ENCODE assay signal across 8 cellular contexts in genomic region chr6:87154641-87155271, GRCh38. TPM values are rescaled to one million over a fixed set of nuclear protein-coding genes. Genes with fewer than 3 reads are reported as not detected.
DNase-seq lines count a peak whose midpoint lies in the region; ATAC-seq and TF ChIP-seq lines count a peak whose summit lies in the region.

No MANE protein-coding gene starts in this region.

- H3K36me3 Mint-ChIP-seq in activated naive CD8-positive, alpha-beta T cell treated with anti-CD3 and anti-CD28 coated beads, Interleukin-2, amount 50 U/mL, for 24 hours (ENCODE audit: low read depth): peaks cover 18% of the 10 kb centered on the region

- ATAC-seq in GM21528 (IDR thresholded peaks at IDR 0.05; ENCODE audit: low FRiP score, unreplicated experiment) (peak; percentile 70), left ventricle myocardium superior (peak; percentile 58), sciatic nerve (peak; percentile 71)
- peak; percentile 75 for ATAC-seq in activated naive CD8-positive, alpha-beta T cell treated with anti-CD3 and anti-CD28 coated beads, Interleukin-2, amount 50 U/mL, for 24 hours

- peak overlapping the region; percentile 99 for H3K27ac Mint-ChIP-seq in activated naive CD8-positive, alpha-beta T cell treated with anti-CD3 and anti-CD28 coated beads, Interleukin-2, amount 50 U/mL, for 24 hours

- no peaks in the 10 kb centered on the region for H3K9me3 Mint-ChIP-seq in activated naive CD8-positive, alpha-beta T cell treated with anti-CD3 and anti-CD28 coated beads, Interleukin-2, amount 50 U/mL, for 24 hours

- H2AFZ ChIP-seq in PC-9: peak overlapping the region; percentile 95

- intact Hi-C loops in PC-9 (cut with micrococcal nuclease; ENCODE audit: unreplicated experiment) (loop anchor here (1.0 to 5.0 kb wide), 2 partner anchors 59 to 83 kb away; no protein-coding TSS in a partner anchor), left ventricle myocardium superior (cut with micrococcal nuclease) (no loop called here), sciatic nerve (cut with DNase I) (no loop called here)

- peak overlapping the region; percentile 91 for H3K4me3 Mint-ChIP-seq in activated naive CD8-positive, alpha-beta T cell treated with anti-CD3 and anti-CD28 coated beads, Interleukin-2, amount 50 U/mL, for 24 hours

- BruUV-seq in PC-9 (replicated peaks; lab: Mats Ljungman, UMichigan): no TSS peak

- H3K27ac ChIP-seq in HUES6 (ENCODE audit: low read depth, low read length): peak overlapping the region; percentile 74
- peak overlapping the region; percentile 51 for H3K27ac ChIP-seq in PC-9

- peak overlapping the region; percentile 93 for H3K9ac ChIP-seq in HUES6 (ENCODE audit: low read length)

- H4K20me1 ChIP-seq in PC-9 (ENCODE audit: insufficient read depth): peaks cover 26% of the 10 kb centered on the region

- POLR2A ChIA-PET in PC-9 (lab: Charles Lee; ENCODE audit: unreplicated experiment): no interaction called here

- CTCF ChIA-PET in PC-9 (lab: Charles Lee): interaction anchor here (0.5 kb wide), 1 partner anchor 88 kb away, joined by 4 read pairs; no protein-coding TSS in a partner anchor

- H3K4me3 ChIP-seq in GM06990 (replicated peaks; ENCODE audit: low read depth, low read length): peak overlapping the region; percentile 72
- peak overlapping the region; percentile 91 for H3K4me3 ChIP-seq in HUES6 (ENCODE audit: low read depth, low read length)
- H3K4me3 ChIP-seq in PC-9: peak overlapping the region; percentile 58

- no peak for TF ChIP-seq CTCF in GM06990 (IDR thresholded peaks at IDR 0.05; ENCODE audit: insufficient read depth, low read length, poor library complexity, severe bottlenecking)
- no peak for TF ChIP-seq CTCF in PC-9 (conservative IDR thresholded peaks at IDR 0.05)

- no peaks in the 10 kb centered on the region for H3K36me3 ChIP-seq in GM06990 (ENCODE audit: control insufficient read depth, insufficient read depth, low read length)
- H3K36me3 ChIP-seq in HUES6 (ENCODE audit: control insufficient read depth, insufficient read depth, low read length): peaks cover 6% of the 10 kb centered on the region; the same call in 1 of the 2 replicates
- no peaks in the 10 kb centered on the region for H3K36me3 ChIP-seq in PC-9 (ENCODE audit: low read depth)

- H3K79me2 ChIP-seq in PC-9 (ENCODE audit: low read depth): peaks cover 43% of the 10 kb centered on the region

- no peaks in the 10 kb centered on the region for H3K9me2 ChIP-seq in PC-9 (ENCODE audit: insufficient read depth)

- H3K27me3 ChIP-seq in GM06990 (replicated peaks; ENCODE audit: control insufficient read depth, insufficient read depth, low read length): no peaks in the 10 kb centered on the region
- peaks cover 9% of the 10 kb centered on the region for H3K27me3 ChIP-seq in HUES6 (ENCODE audit: control insufficient read depth, insufficient read depth, low read length)
- no peaks in the 10 kb centered on the region for H3K27me3 ChIP-seq in PC-9 (ENCODE audit: insufficient read depth, low read depth)

- H3K9me3 ChIP-seq in HUES6 (ENCODE audit: control insufficient read depth, insufficient read depth, low read depth, low read length) (no peaks in the 10 kb centered on the region), PC-9 (ENCODE audit: insufficient read depth, low read depth) (no peaks in the 10 kb centered on the region)

- H3K4me1 ChIP-seq in HUES6 (ENCODE audit: control insufficient read depth, insufficient read depth, low read length) (peaks cover 20% of the 10 kb centered on the region), PC-9 (replicated peaks; ENCODE audit: insufficient read depth) (peaks cover 17% of the 10 kb centered on the region)

- peak overlapping the region; percentile 84 for H3K4me2 ChIP-seq in PC-9

- H3K4me1 Mint-ChIP-seq in activated naive CD8-positive, alpha-beta T cell treated with anti-CD3 and anti-CD28 coated beads, Interleukin-2, amount 50 U/mL, for 24 hours: peaks cover 56% of the 10 kb centered on the region

- H3K27me3 Mint-ChIP-seq in activated naive CD8-positive, alpha-beta T cell treated with anti-CD3 and anti-CD28 coated beads, Interleukin-2, amount 50 U/mL, for 24 hours: no peaks in the 10 kb centered on the region

- DNase-seq in GM06990 (ENCODE audit: extremely low read depth, insufficient read length) (no peak), PC-9 (peak in 1 of 2 experiments; percentile 50), left ventricle myocardium superior (no peak), sciatic nerve (ENCODE audit: low spot score) (no peak), islet precursor cell (no peak)
- no peak for DNase-seq in activated naive CD8-positive, alpha-beta T cell treated with anti-CD3 and anti-CD28 coated beads, Interleukin-2, amount 50 U/mL, for 24 hours

- H3F3A ChIP-seq in PC-9 (ENCODE audit: insufficient read depth, low read depth): no peaks in the 10 kb centered on the region

RNA-seq across cellular contexts. Expression of gene ZNF292, which starts 0.6 kb away (rescaled TPM):
- total RNA-seq in PC-9 (2021): 29.2 and 34.1 TPM in 2 replicates
- 37.7 TPM for total RNA-seq in left ventricle myocardium superior
- total RNA-seq in sciatic nerve: 96.2 TPM

RNA-seq across cellular contexts. Expression of gene CGA, which starts 59.9 kb away (rescaled TPM):
- total RNA-seq in PC-9 (2021): not detected in 2 replicates
- total RNA-seq in left ventricle myocardium superior: 0.59 TPM
- total RNA-seq in sciatic nerve: not detected
